8 cellular contexts compared by ENCODE assay signal in genomic region chr16:88453621-88454314, GRCh38. TPM values are rescaled to one million over a fixed set of nuclear protein-coding genes. Genes with fewer than 3 reads are reported as not detected.
DNase-seq lines count a peak whose midpoint lies in the region; ATAC-seq, FAIRE-seq and TF ChIP-seq lines count a peak whose summit lies in the region.

No MANE protein-coding gene starts in this region.

- H3K4me1 ChIP-seq in OCI-LY1 (ENCODE audit: insufficient read depth, low read length, severe bottlenecking), result no peaks in the 10 kb centered on the region
- peaks cover 27 to 35% of the 10 kb centered on the region in 2 donors for H3K4me1 ChIP-seq in mucosa of rectum (ENCODE audit: control insufficient read depth in 2 of 2, insufficient read depth in 2 of 2, low read length in 2 of 2)
- H3K4me1 ChIP-seq in uterus, result peaks cover 0 to 26% of the 10 kb centered on the region in 2 donors

- no peaks in the 10 kb centered on the region for H3K79me2 ChIP-seq in OCI-LY1 (ENCODE audit: insufficient read depth, low read length)

- DNase-seq in bronchial epithelial cell (ENCODE audit: low read depth) (peak; percentile 11), uterus (no peak), AG08396 (ENCODE audit: low spot score) (no peak), omental fat pad (ENCODE audit: low spot score) (no peak)

- no peak overlapping the region for H2AFZ ChIP-seq in OCI-LY1 (ENCODE audit: low read length)

- peak overlapping the region; percentile 26; the same call in 1 of the 2 replicates for H3K4me2 ChIP-seq in OCI-LY1 (ENCODE audit: low read length)

- no peaks in the 10 kb centered on the region for H4K20me1 ChIP-seq in OCI-LY1 (ENCODE audit: insufficient read depth, low read length)

- H3K9ac ChIP-seq in OCI-LY1 (ENCODE audit: low read length) (no peak overlapping the region), mucosa of rectum (ENCODE audit: low read depth in 1 of 2, low read length in 2 of 2) (peak overlapping the region; percentile 74 to 78)

- ATAC-seq in omental fat pad (ENCODE audit: low FRiP score) (no peak), HG02678 (IDR thresholded peaks at IDR 0.05; ENCODE audit: unreplicated experiment) (no peak)

- no peaks in the 10 kb centered on the region for H3K36me3 ChIP-seq in OCI-LY1 (ENCODE audit: insufficient read depth, low read length)
- H3K36me3 ChIP-seq in bronchial epithelial cell (ENCODE audit: control insufficient read depth, insufficient read depth, low read length), result no peaks in the 10 kb centered on the region
- H3K36me3 ChIP-seq in mucosa of rectum (ENCODE audit: control insufficient read depth in 2 of 2, insufficient read depth in 2 of 2, low read length in 2 of 2), result no peaks in the 10 kb centered on the region
- no peaks in the 10 kb centered on the region for H3K36me3 ChIP-seq in uterus

- TF ChIP-seq CTCF in OCI-LY1 (IDR thresholded peaks at IDR 0.05; ENCODE audit: low read length) (no peak), bronchial epithelial cell (IDR thresholded peaks at IDR 0.05; ENCODE audit: insufficient read depth, low read length, severe bottlenecking) (no peak), uterus (IDR thresholded peaks at IDR 0.05) (no peak), omental fat pad (IDR thresholded peaks at IDR 0.05) (no peak)

- FAIRE-seq in bronchial epithelial cell (lab: Jason Lieb, UNC), result no peak

- H3K27ac ChIP-seq in OCI-LY1 (ENCODE audit: low read depth, low read length, poor library complexity, severe bottlenecking), result no peak overlapping the region
- H3K27ac ChIP-seq in mucosa of rectum (ENCODE audit: low read depth in 2 of 2, low read length in 2 of 2), result peak overlapping the region; percentile 80 to 81
- H3K27ac ChIP-seq in uterus, result peak overlapping the region in 1 of 2 donors; percentile 26

- H3K27me3 ChIP-seq in OCI-LY1 (ENCODE audit: insufficient read depth, low read length) (peaks cover 21% of the 10 kb centered on the region; the same call in 1 of the 2 replicates), bronchial epithelial cell (ENCODE audit: control insufficient read depth, insufficient read depth, low read length) (no peaks in the 10 kb centered on the region), mucosa of rectum (ENCODE audit: control insufficient read depth in 2 of 2, insufficient read depth in 2 of 2, low read length in 2 of 2) (no peaks in the 10 kb centered on the region), uterus (peaks cover 0 to 8% of the 10 kb centered on the region in 2 donors)

- intact Hi-C loops in uterus (cut with DNase I; ENCODE audit: low total_unique reads), result no loop called here

- no peak for TF ChIP-seq POLR2A in uterus (IDR thresholded peaks at IDR 0.05)

- H3K9me2 ChIP-seq in OCI-LY1 (ENCODE audit: low read depth, low read length), result no peaks in the 10 kb centered on the region

- no peaks in the 10 kb centered on the region for H3F3A ChIP-seq in OCI-LY1 (ENCODE audit: insufficient read depth, low read length)

- H3K4me3 ChIP-seq in GM08714 (ENCODE audit: low read length), result peak overlapping the region; percentile 64
- no peak overlapping the region for H3K4me3 ChIP-seq in OCI-LY1 (ENCODE audit: low read depth, low read length, poor library complexity, severe bottlenecking)
- H3K4me3 ChIP-seq in bronchial epithelial cell (ENCODE audit: low read depth, low read length), result peak overlapping the region; percentile 50
- H3K4me3 ChIP-seq in mucosa of rectum (ENCODE audit: low read length in 2 of 2), result peak overlapping the region; percentile 61 to 71
- H3K4me3 ChIP-seq in uterus, result peak overlapping the region; percentile 24 to 44

- H3K9me3 ChIP-seq in OCI-LY1 (ENCODE audit: low read length), result no peaks in the 10 kb centered on the region
- no peaks in the 10 kb centered on the region for H3K9me3 ChIP-seq in mucosa of rectum (ENCODE audit: control insufficient read depth in 2 of 2, low read length in 2 of 2)
- H3K9me3 ChIP-seq in uterus, result no peaks in the 10 kb centered on the region

RNA-seq across cellular contexts. Expression of gene ZFPM1, which starts 0.7 kb away (rescaled TPM):
- total RNA-seq in bronchial epithelial cell (0.79 and 1.7 TPM in 2 replicates), uterus (1 to 10 TPM in 2 of 4 donors, under 1 TPM in 2; under 0.01 to 6.9 (median 0.77) TPM), omental fat pad (1 to 10 TPM in 2 of 4 donors, under 1 TPM in 2; 0.50 to 4.0 (median 1.3) TPM)
